9 cellular contexts compared by ENCODE assay signal in genomic region chr11:65180877-65181568, GRCh38. TPM values are rescaled to one million over a fixed set of nuclear protein-coding genes. Genes with fewer than 3 reads are reported as not detected.
A peak's percentile ranks its signal among the peaks of the same experiment; 100 is the strongest.
DNase-seq lines count a peak whose midpoint lies in the region; ATAC-seq and TF ChIP-seq lines count a peak whose summit lies in the region.
"Had no signal": no experiment of that assay in that cellular context is flagged by ENCODE, and none has a peak within 500 bp of the region (broad histone marks: within the 10 kb centered on the region; RNA-seq: fewer than 3 reads in every experiment).

No MANE protein-coding gene starts in this region.

- H3K9me3 ChIP-seq in Caco-2: no peaks in the 10 kb centered on the region

- peak; percentile 44 for ATAC-seq in GM21447 (IDR thresholded peaks at IDR 0.05; ENCODE audit: unreplicated experiment)
- ATAC-seq in Right ventricle myocardium superior (ENCODE audit: poor library complexity): peak; percentile 64
- no peak for ATAC-seq in HG02981 (IDR thresholded peaks at IDR 0.05; ENCODE audit: unreplicated experiment)

- H3K27ac Mint-ChIP-seq in Caco-2 (ENCODE audit: unreplicated experiment): peak overlapping the region; percentile 90
- peak overlapping the region; percentile 79 for H3K27ac Mint-ChIP-seq in activated naive CD4-positive, alpha-beta T cell treated with anti-CD3 and anti-CD28 coated beads, Interleukin-2, amount 50 U/mL, for 24 hours
- H3K27ac Mint-ChIP-seq in progenitor cell of endocrine pancreas: peak overlapping the region; percentile 91

- CTCF ChIA-PET in Caco-2 (lab: Charles Lee): interaction anchor here (0.6 to 2.5 kb wide), 18 partner anchors 10 to 1293 kb away, joined by 3 to 22 read pairs (median 4); partner anchors contain the start of genes FAU, MRPL49, SAC3D1 and SYVN1

- no peaks in the 10 kb centered on the region for H3K27me3 Mint-ChIP-seq in Caco-2 (ENCODE audit: insufficient read depth, unreplicated experiment)
- H3K27me3 Mint-ChIP-seq in activated naive CD4-positive, alpha-beta T cell treated with anti-CD3 and anti-CD28 coated beads, Interleukin-2, amount 50 U/mL, for 24 hours: no peaks in the 10 kb centered on the region
- no peaks in the 10 kb centered on the region for H3K27me3 Mint-ChIP-seq in progenitor cell of endocrine pancreas

- BruUV-seq in Caco-2 (replicated peaks; lab: Mats Ljungman, UMichigan): no TSS peak

- peak; percentile 63 to 83 for TF ChIP-seq CTCF in Caco-2 (IDR thresholded peaks at IDR 0.05; ENCODE audit: insufficient read depth in 1 of 2, low read depth in 1 of 2, low read length in 1 of 2, severe bottlenecking in 1 of 2, unreplicated experiment in 1 of 2)
- peak; percentile 71 for TF ChIP-seq CTCF in progenitor cell of endocrine pancreas (IDR thresholded peaks at IDR 0.05; ENCODE audit: unreplicated experiment)

- no peaks in the 10 kb centered on the region; the same call in 1 of the 2 replicates for H3K36me3 ChIP-seq in Caco-2 (ENCODE audit: control insufficient read depth, insufficient read depth, low read length)

- intact Hi-C loops in Caco-2 (cut with micrococcal nuclease; ENCODE audit: unreplicated experiment) (loop anchor here (1.0 to 2.0 kb wide), 3 partner anchors 46 to 70 kb away; partner anchors contain the start of genes FAU, MRPL49 and TM7SF2), Right ventricle myocardium superior (cut with DNase I) (no loop called here)

- peaks cover 13% of the 10 kb centered on the region for H3K4me1 ChIP-seq in Caco-2

- H3K4me1 Mint-ChIP-seq in Caco-2 (ENCODE audit: low read depth, unreplicated experiment) (no peaks in the 10 kb centered on the region), progenitor cell of endocrine pancreas (ENCODE audit: low read depth) (peaks cover 17% of the 10 kb centered on the region)
- peaks cover 18% of the 10 kb centered on the region for H3K4me1 Mint-ChIP-seq in activated naive CD4-positive, alpha-beta T cell treated with anti-CD3 and anti-CD28 coated beads, Interleukin-2, amount 50 U/mL, for 24 hours

- H3K27me3 ChIP-seq in Caco-2 (replicated peaks; ENCODE audit: control insufficient read depth, insufficient read depth, low read length): no peaks in the 10 kb centered on the region

- H3K36me3 Mint-ChIP-seq in Caco-2 (ENCODE audit: insufficient read depth, unreplicated experiment) (peaks cover 6% of the 10 kb centered on the region), progenitor cell of endocrine pancreas (ENCODE audit: insufficient read depth) (peaks cover 4% of the 10 kb centered on the region)
- H3K36me3 Mint-ChIP-seq in activated naive CD4-positive, alpha-beta T cell treated with anti-CD3 and anti-CD28 coated beads, Interleukin-2, amount 50 U/mL, for 24 hours: no peaks in the 10 kb centered on the region

- POLR2A ChIA-PET in Caco-2 (lab: Charles Lee): interaction anchor here (0.8 to 3.1 kb wide), 8 partner anchors 19 to 402 kb away, joined by 3 to 32 read pairs (median 6); partner anchors contain the start of genes FAU, MRPL49, SF1 and SYVN1

- H3K4me3 ChIP-seq in Caco-2 (ENCODE audit: low read depth, low read length): peak overlapping the region; percentile 84

- H3K9me3 Mint-ChIP-seq in Caco-2 (ENCODE audit: unreplicated experiment) (no peaks in the 10 kb centered on the region), progenitor cell of endocrine pancreas (ENCODE audit: low read depth) (no peaks in the 10 kb centered on the region)
- no peaks in the 10 kb centered on the region for H3K9me3 Mint-ChIP-seq in activated naive CD4-positive, alpha-beta T cell treated with anti-CD3 and anti-CD28 coated beads, Interleukin-2, amount 50 U/mL, for 24 hours

- peak; percentile 86 to 93 for DNase-seq in Caco-2
- peak; percentile 43 to 44 for DNase-seq in Kasumi-1 (lab: John Stamatoyannopoulos, UW)
- peak; percentile 79 for DNase-seq in SK-N-DZ (ENCODE audit: low spot score)
- peak; percentile 77 for DNase-seq in Right ventricle myocardium superior
- peak; percentile 85 for DNase-seq in progenitor cell of endocrine pancreas (ENCODE audit: low spot score, unreplicated experiment)

- H3K4me3 Mint-ChIP-seq in Caco-2 (ENCODE audit: unreplicated experiment): peak overlapping the region; percentile 85
- peak overlapping the region; percentile 85 for H3K4me3 Mint-ChIP-seq in activated naive CD4-positive, alpha-beta T cell treated with anti-CD3 and anti-CD28 coated beads, Interleukin-2, amount 50 U/mL, for 24 hours
- peak overlapping the region; percentile 82 for H3K4me3 Mint-ChIP-seq in progenitor cell of endocrine pancreas (ENCODE audit: low read depth)

RNA-seq across cellular contexts. Expression of gene CAPN1, which starts 0.7 kb away (rescaled TPM):
- total RNA-seq in Caco-2 (2022) (238 and 244 TPM in 2 replicates), Right ventricle myocardium superior (66.9 TPM), progenitor cell of endocrine pancreas (239 and 245 TPM in 2 replicates)
- 49.6 and 59.4 TPM in 2 replicates for polyA plus RNA-seq in SK-N-DZ (2014; cell fraction: cytosol; rRNA removed)
- 55.2 and 75.9 TPM in 2 replicates for polyA plus RNA-seq in SK-N-DZ (2014; cell fraction: nucleus; rRNA removed)

RNA-seq across cellular contexts. Expression of gene SPDYC, which starts 11.0 kb away (rescaled TPM):
- total RNA-seq in Caco-2 (2022) (not detected in 2 replicates), Right ventricle myocardium superior (not detected), progenitor cell of endocrine pancreas (not detected in 2 replicates)
- polyA plus RNA-seq in SK-N-DZ (2014; cell fraction: cytosol; rRNA removed): 0.15 and 0.37 TPM in 2 replicates
- polyA plus RNA-seq in SK-N-DZ (2014; cell fraction: nucleus; rRNA removed): not detected in 2 replicates
- total RNA-seq: dermis microvascular lymphatic vessel endothelial cell had no signal

RNA-seq across cellular contexts. Expression of gene SYVN1, which starts 46.7 kb away (rescaled TPM):
- 50.9 and 56.5 TPM in 2 replicates for total RNA-seq in Caco-2 (2022)
- 13.6 and 24.3 TPM in 2 replicates for polyA plus RNA-seq in SK-N-DZ (2014; cell fraction: cytosol; rRNA removed)
- polyA plus RNA-seq in SK-N-DZ (2014; cell fraction: nucleus; rRNA removed): 30.5 and 38.6 TPM in 2 replicates
- total RNA-seq in Right ventricle myocardium superior: 29.9 TPM
- total RNA-seq in progenitor cell of endocrine pancreas: 48.4 and 49.0 TPM in 2 replicates

RNA-seq across cellular contexts. Expression of gene MRPL49, which starts 58.9 kb away (rescaled TPM):
- total RNA-seq in Caco-2 (2022) (89.2 and 95.1 TPM in 2 replicates), Right ventricle myocardium superior (33.5 TPM), progenitor cell of endocrine pancreas (38.8 and 39.6 TPM in 2 replicates)
- 114 and 117 TPM in 2 replicates for polyA plus RNA-seq in SK-N-DZ (2014; cell fraction: cytosol; rRNA removed)
- 41.2 and 44.6 TPM in 2 replicates for polyA plus RNA-seq in SK-N-DZ (2014; cell fraction: nucleus; rRNA removed)

RNA-seq across cellular contexts. Expression of gene FAU, which starts 59.1 kb away (rescaled TPM):
- total RNA-seq in Caco-2 (2022): 918 and 972 TPM in 2 replicates
- 666 and 692 TPM in 2 replicates for polyA plus RNA-seq in SK-N-DZ (2014; cell fraction: cytosol; rRNA removed)
- 399 and 571 TPM in 2 replicates for polyA plus RNA-seq in SK-N-DZ (2014; cell fraction: nucleus; rRNA removed)
- 666 TPM for total RNA-seq in Right ventricle myocardium superior
- 607 and 611 TPM in 2 replicates for total RNA-seq in progenitor cell of endocrine pancreas
